In genomic region chr12:77496714-77497113, GRCh38 we compare ENCODE assay signal across 3 cellular contexts.
TF ChIP-seq lines count a peak whose summit lies in the region.

No MANE protein-coding gene starts in this region.

TF ChIP-seq in HepG2, 621 proteins besides CTCF, POLR2A, EP300 and RAD21:
- TF ChIP-seq MAFF (IDR thresholded peaks at IDR 0.05; ENCODE audit: low read depth, low read length) (peak; percentile 78), MAFK (conservative IDR thresholded peaks at IDR 0.05 in 1 of 2, IDR thresholded peaks at IDR 0.05 in 1 of 2; ENCODE audit: low read length in 2 of 2) (peak; percentile 82 to 89), ZSCAN20 (CRISPR knock-in tag; IDR thresholded peaks at IDR 0.05; ENCODE audit: borderline replicate concordance) (no peak), GFI1 (CRISPR knock-in tag; IDR thresholded peaks at IDR 0.05; ENCODE audit: borderline replicate concordance) (no peak)
TF ChIP-seq in HepG2: peak in this region for 2.

TF ChIP-seq in IMR-90, 13 proteins besides CTCF, POLR2A, EP300 and RAD21:
- no peak for TF ChIP-seq BHLHE40 (IDR thresholded peaks at IDR 0.05; ENCODE audit: low read depth, low read length)
- TF ChIP-seq MAFK (IDR thresholded peaks at IDR 0.05; ENCODE audit: low read depth, low read length), result peak; percentile 73

TF ChIP-seq in H1, 55 proteins besides CTCF, POLR2A, EP300 and RAD21:
- no peak for TF ChIP-seq TEAD4 (IDR thresholded peaks at IDR 0.05; ENCODE audit: low read depth, low read length)
- no peak for TF ChIP-seq ATF3 (IDR thresholded peaks at IDR 0.05; ENCODE audit: insufficient read depth, low read depth, low read length)
- no peak for TF ChIP-seq BCL11A (IDR thresholded peaks at IDR 0.05; ENCODE audit: low read depth in 2 of 2, low read length in 2 of 2)
- TF ChIP-seq MAFK (IDR thresholded peaks at IDR 0.05; ENCODE audit: low read depth, low read length), result peak; percentile 13; the same call in 1 of the 2 replicates
- no peak for TF ChIP-seq CHD7 (IDR thresholded peaks at IDR 0.05; ENCODE audit: insufficient replicate concordance, low read length)
